1 cellular context compared by ENCODE assay signal in the genomic region with DNA sequence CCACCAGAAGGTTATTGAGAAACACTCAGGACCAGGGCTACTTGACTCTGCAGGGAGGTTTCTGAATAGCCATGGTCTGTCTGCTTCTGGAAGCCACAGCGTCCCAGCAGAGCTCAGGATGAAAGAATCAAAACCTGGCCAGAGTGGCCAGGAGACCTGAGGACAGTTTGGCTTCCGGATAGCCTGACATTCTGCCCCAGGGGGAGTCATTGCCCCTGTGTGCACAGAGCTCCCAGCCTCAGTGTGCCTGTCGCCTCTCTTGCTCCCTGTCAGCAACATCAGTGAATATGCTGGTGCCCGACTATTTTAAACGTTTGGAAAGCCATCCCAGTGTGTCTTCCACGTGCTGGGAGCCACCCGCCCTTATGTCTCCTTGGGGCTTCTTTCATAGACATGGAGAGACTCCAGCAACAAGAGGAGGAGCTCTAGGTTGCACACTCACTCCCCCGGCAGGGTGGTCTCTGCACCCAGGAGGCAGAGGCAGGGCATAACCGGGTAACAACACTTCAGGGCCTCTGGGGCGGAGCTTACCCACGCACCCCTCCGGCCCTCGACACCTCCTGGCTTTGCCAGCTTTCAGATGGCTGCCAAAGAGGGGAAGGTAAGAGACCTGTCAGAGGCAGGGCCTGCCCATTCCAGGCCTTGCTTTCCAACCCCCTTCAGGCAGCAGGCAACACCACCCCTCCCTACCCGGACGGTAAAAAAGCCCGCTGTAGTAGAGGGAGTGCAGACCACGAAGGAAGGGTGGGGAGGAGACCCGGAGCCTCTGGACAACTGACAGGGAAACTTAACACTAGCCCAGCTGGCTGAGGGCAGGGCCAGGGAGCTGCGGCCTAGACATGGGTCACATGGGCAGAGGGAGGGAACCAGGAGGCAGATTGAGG.
TF ChIP-seq lines count a peak whose summit lies in the region.

No MANE protein-coding gene starts in this region.

TF ChIP-seq in K562, 482 proteins besides CTCF, POLR2A, EP300 and RAD21:
- TF ChIP-seq HDAC3 (IDR thresholded peaks at IDR 0.05; ENCODE audit: borderline replicate concordance, partially characterized antibody) (no peak), XRCC3 (IDR thresholded peaks at IDR 0.05) (no peak), BDP1 (IDR thresholded peaks at IDR 0.05; ENCODE audit: insufficient read depth, insufficient read length) (no peak), PHB2 (IDR thresholded peaks at IDR 0.05; ENCODE audit: low read depth) (no peak), USF2 (CRISPR knock-in tag; IDR thresholded peaks at IDR 0.05) (peak; percentile 14; the same call in 1 of the 2 replicates), KAT8 (IDR thresholded peaks at IDR 0.05; ENCODE audit: low read depth) (no peak), ZSCAN29 (IDR thresholded peaks at IDR 0.05) (no peak), SPI1 (IDR thresholded peaks at IDR 0.05; ENCODE audit: borderline replicate concordance, low read depth, low read length) (no peak)
